Comparison of ENCODE assay signal across 8 cellular contexts in the genomic region with DNA sequence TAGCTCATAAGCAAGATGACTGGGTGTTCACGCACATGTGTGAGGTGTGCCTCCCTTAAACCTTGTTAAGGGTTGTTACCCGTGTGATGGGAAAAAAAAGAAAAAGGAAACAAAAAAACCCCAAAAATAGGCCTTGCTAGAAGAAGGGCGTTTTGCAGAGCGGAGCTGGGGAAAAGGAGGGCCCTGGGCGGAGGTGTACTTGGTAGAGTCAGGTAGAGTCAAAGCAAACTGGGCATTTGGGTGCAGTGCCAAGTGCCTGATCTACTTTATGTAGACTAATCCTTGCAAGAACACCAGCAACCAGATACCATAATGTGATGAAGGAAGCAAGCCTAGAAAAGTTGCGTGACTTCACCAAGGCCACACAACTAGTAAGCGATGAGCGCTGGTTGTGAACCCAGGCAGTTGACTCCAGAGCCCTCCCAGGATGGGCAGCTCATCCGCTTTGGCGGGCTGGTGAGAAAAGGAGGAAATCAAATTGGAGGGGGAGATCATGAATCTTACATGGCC. TPM values are rescaled to one million over a fixed set of nuclear protein-coding genes. Genes with fewer than 3 reads are reported as not detected.
DNase-seq lines count a peak whose midpoint lies in the region; ATAC-seq and TF ChIP-seq lines count a peak whose summit lies in the region.

No MANE protein-coding gene starts in this region.

- peak overlapping the region; percentile 97 for H3K4me3 Mint-ChIP-seq in CD14-positive monocyte

- peaks cover 21 to 24% of the 10 kb centered on the region in 2 donors for H3K36me3 Mint-ChIP-seq in CD14-positive monocyte

- TF ChIP-seq CTCF in CD14-positive monocyte (IDR thresholded peaks at IDR 0.05) (no peak), OCI-LY1 (IDR thresholded peaks at IDR 0.05; ENCODE audit: low read length) (no peak), neutrophil (IDR thresholded peaks at IDR 0.05) (no peak)

- DNase-seq in CD14-positive monocyte (ENCODE audit: low spot score) (no peak), SHP77 treated with DMSO at 0.1 percent for 48 hours (lab: John Stamatoyannopoulos, UW) (no peak)
- DNase-seq in stimulated activated naive CD4-positive, alpha-beta T cell (lab: John Stamatoyannopoulos, UW), result no peak

- no peaks in the 10 kb centered on the region for H3K9me2 ChIP-seq in OCI-LY1 (ENCODE audit: low read depth, low read length)

- H3K79me2 ChIP-seq in OCI-LY1 (ENCODE audit: insufficient read depth, low read length), result no peaks in the 10 kb centered on the region

- H3K9me3 ChIP-seq in OCI-LY1 (ENCODE audit: low read length) (no peaks in the 10 kb centered on the region), endocrine pancreas (ENCODE audit: control insufficient read depth, low read length) (no peaks in the 10 kb centered on the region), neutrophil (no peaks in the 10 kb centered on the region)

- intact Hi-C loops in CD14-positive monocyte (cut with micrococcal nuclease), result no loop called here

- H3K4me3 ChIP-seq in OCI-LY1 (ENCODE audit: low read depth, low read length, poor library complexity, severe bottlenecking) (no peak overlapping the region), endocrine pancreas (ENCODE audit: control insufficient read depth, insufficient read depth, low read length) (peak overlapping the region; percentile 61), neutrophil (ENCODE audit: low read depth in 1 of 2, low read length in 1 of 2) (peak overlapping the region; percentile 85 to 90)

- no peak overlapping the region for H3K9ac ChIP-seq in OCI-LY1 (ENCODE audit: low read length)
- no peak overlapping the region for H3K9ac ChIP-seq in endocrine pancreas (ENCODE audit: control insufficient read depth, insufficient read depth, low read length)

- H3K27me3 ChIP-seq in OCI-LY1 (ENCODE audit: insufficient read depth, low read length), result no peaks in the 10 kb centered on the region
- no peaks in the 10 kb centered on the region for H3K27me3 ChIP-seq in endocrine pancreas (ENCODE audit: control insufficient read depth, insufficient read depth, low read length)
- no peaks in the 10 kb centered on the region for H3K27me3 ChIP-seq in neutrophil

- H3K9me3 Mint-ChIP-seq in CD14-positive monocyte, result peaks cover 0 to 2% (median 0%) of the 10 kb centered on the region in 7 donors

- ATAC-seq in GM19328 (IDR thresholded peaks at IDR 0.05; ENCODE audit: unreplicated experiment) (no peak), GM19324 (IDR thresholded peaks at IDR 0.05; ENCODE audit: low FRiP score, unreplicated experiment) (no peak)

- H3K27ac ChIP-seq in OCI-LY1 (ENCODE audit: low read depth, low read length, poor library complexity, severe bottlenecking) (peak overlapping the region; percentile 70), neutrophil (peak overlapping the region; percentile 99)

- no peaks in the 10 kb centered on the region for H4K20me1 ChIP-seq in OCI-LY1 (ENCODE audit: insufficient read depth, low read length)

- H3K4me2 ChIP-seq in OCI-LY1 (ENCODE audit: low read length), result no peak overlapping the region

- peaks cover 57% of the 10 kb centered on the region for H3K4me1 Mint-ChIP-seq in CD14-positive monocyte

- peaks cover 0 to 4% (median 2%) of the 10 kb centered on the region in 3 donors for H3K27me3 Mint-ChIP-seq in CD14-positive monocyte (ENCODE audit: low read depth in 3 of 3)

- H3F3A ChIP-seq in OCI-LY1 (ENCODE audit: insufficient read depth, low read length), result no peaks in the 10 kb centered on the region

- H3K36me3 ChIP-seq in OCI-LY1 (ENCODE audit: insufficient read depth, low read length) (peaks cover 13% of the 10 kb centered on the region; the same call in 1 of the 2 replicates), endocrine pancreas (ENCODE audit: control insufficient read depth, insufficient read depth, low read length) (no peaks in the 10 kb centered on the region), neutrophil (peaks cover 7% of the 10 kb centered on the region)

- H3K4me1 ChIP-seq in OCI-LY1 (ENCODE audit: insufficient read depth, low read length, severe bottlenecking), result peaks cover 28% of the 10 kb centered on the region
- H3K4me1 ChIP-seq in endocrine pancreas (ENCODE audit: control insufficient read depth, insufficient read depth, low read length), result no peaks in the 10 kb centered on the region
- H3K4me1 ChIP-seq in neutrophil (ENCODE audit: control insufficient read depth in 1 of 2, insufficient read depth in 1 of 2, low read depth in 1 of 2, low read length in 1 of 2), result peaks cover 57 to 62% of the 10 kb centered on the region in 2 experiments

- H2AFZ ChIP-seq in OCI-LY1 (ENCODE audit: low read length), result no peak overlapping the region

- H3K27ac Mint-ChIP-seq in CD14-positive monocyte, result peak overlapping the region; percentile 88 to 98 (median 95)

RNA-seq across cellular contexts. Expression of gene TIRAP, which starts 1.2 kb away (rescaled TPM):
- polyA plus RNA-seq in CD14-positive monocyte, result 10 to 100 TPM in 1 of 2 donors, 1 to 10 TPM in 1; 7.0 to 13.8 TPM

RNA-seq across cellular contexts. Expression of gene FOXRED1, which starts 12.8 kb away (rescaled TPM):
- polyA plus RNA-seq in CD14-positive monocyte, result 10 to 100 TPM; 15.2 to 15.4 TPM

RNA-seq across cellular contexts. Expression of gene SRPRA, which starts 13.0 kb away (rescaled TPM):
- polyA plus RNA-seq in CD14-positive monocyte, result 10 to 100 TPM; 68.7 to 87.6 TPM

RNA-seq across cellular contexts. Expression of gene DCPS, which starts 22.1 kb away (rescaled TPM):
- polyA plus RNA-seq in CD14-positive monocyte, result 10 to 100 TPM; 30.4 to 30.7 TPM
